8 cellular contexts compared by ENCODE assay signal in the genomic region with DNA sequence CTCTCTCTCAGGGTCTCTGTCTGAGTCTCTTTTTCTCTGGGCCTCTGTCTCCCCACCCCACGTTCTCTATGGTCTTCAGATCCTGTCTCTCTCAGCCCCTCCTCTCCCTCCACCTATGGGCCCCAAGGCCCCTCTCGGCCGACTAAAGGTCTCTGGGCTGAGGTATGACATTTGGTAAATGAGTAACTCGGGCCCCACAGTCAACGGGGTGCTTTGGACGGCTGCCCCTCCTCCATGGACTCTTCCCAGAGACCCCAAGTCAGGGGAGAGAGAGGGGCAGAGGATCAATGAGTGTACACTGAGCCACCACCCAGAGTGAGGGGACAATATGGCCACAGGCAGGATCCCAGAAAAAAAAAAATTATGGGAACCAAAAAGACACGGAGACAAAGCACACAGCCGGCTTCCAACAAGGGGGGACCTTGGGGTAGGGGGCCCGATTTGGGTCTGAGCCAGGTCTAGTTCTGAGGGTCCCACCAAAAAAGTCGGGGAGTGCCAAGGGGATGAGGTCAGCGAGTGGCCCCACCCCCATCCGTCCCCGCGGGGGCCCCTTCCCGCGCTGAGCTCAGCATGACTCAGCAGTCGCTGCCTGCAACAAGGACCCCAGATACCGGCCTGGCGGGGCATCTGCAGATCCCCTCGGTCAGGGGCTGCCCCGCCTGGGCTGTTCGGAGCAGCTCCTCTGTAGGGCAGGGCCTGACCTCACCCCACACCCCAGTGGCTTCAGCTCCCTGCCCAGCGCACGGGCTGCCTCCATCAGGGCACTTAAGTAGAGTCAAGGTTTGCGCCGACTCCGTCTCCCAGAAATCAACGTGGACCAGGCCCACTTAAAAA. TPM values are rescaled to one million over a fixed set of nuclear protein-coding genes. Genes with fewer than 3 reads are reported as not detected.
DNase-seq lines count a peak whose midpoint lies in the region; ATAC-seq and TF ChIP-seq lines count a peak whose summit lies in the region.

No MANE protein-coding gene starts in this region.

- H3K4me1 Mint-ChIP-seq in chondrocyte (ENCODE audit: low read depth), result peaks cover 63% of the 10 kb centered on the region

- POLR2A ChIA-PET in GM10248 (lab: Yijun Ruan, JAX), result interaction anchor here (0.7 to 1.5 kb wide), 9 partner anchors 9 to 90 kb away, joined by 3 to 20 read pairs (median 3); a partner anchor contains a TSS
- POLR2A ChIA-PET in IMR-90 (lab: Charles Lee; ENCODE audit: unreplicated experiment), result interaction anchor here (0.6 to 1.3 kb wide), 6 partner anchors 9 to 119 kb away, joined by 3 to 8 read pairs (median 4); a partner anchor contains a TSS

- H3K56ac ChIP-seq in IMR-90 (ENCODE audit: extremely low read depth, insufficient read depth, low read length), result peak overlapping the region; percentile 88

- TF ChIP-seq POLR2A in IMR-90 (IDR thresholded peaks at IDR 0.05; ENCODE audit: low read depth, low read length), result no peak

- peak overlapping the region; percentile 70 for H3K9ac ChIP-seq in IMR-90 (ENCODE audit: low read depth, low read length)

- H3K23ac ChIP-seq in IMR-90 (ENCODE audit: low read depth, low read length), result peak overlapping the region; percentile 99

- H3K4ac ChIP-seq in IMR-90 (ENCODE audit: low read depth, low read length), result peak overlapping the region; percentile 99

- H3K4me3 ChIP-seq in IMR-90 (ENCODE audit: insufficient read depth, low read depth, low read length), result 0 out of 2 replicates have a peak overlapping the region, but pooled peaks have one; percentile 2

- no peak for TF ChIP-seq RAD21 in IMR-90 (IDR thresholded peaks at IDR 0.05; ENCODE audit: low read length)

- peak overlapping the region; percentile 99 for H2BK20ac ChIP-seq in IMR-90 (ENCODE audit: low read depth, low read length)

- H3K36me3 ChIP-seq in IMR-90 (ENCODE audit: control insufficient read depth, insufficient read depth, low read length), result peaks cover 21% of the 10 kb centered on the region

- peak overlapping the region; percentile 91 for H2AK9ac ChIP-seq in IMR-90 (replicated peaks; ENCODE audit: low read depth, low read length, poor library complexity)

- peak overlapping the region; percentile 94 for H2AK5ac ChIP-seq in IMR-90 (ENCODE audit: low read depth, low read length)

- peak overlapping the region; percentile 49 for H3K4me2 ChIP-seq in IMR-90 (ENCODE audit: low read depth, low read length)

- whole genome bisulfite sequencing in IMR-90 (ENCODE audit: extremely low coverage in 2 of 2, insufficient read length in 1 of 2), 2 experiments, result 9% methylated on average over 6 of the region's 28 CpGs; no CpG with 5 or more reads in 1 of the 2 experiments

- peaks cover 0 to 67% of the 10 kb centered on the region in 2 experiments; a peak in 3 of 4 replicates for H3K79me1 ChIP-seq in IMR-90 (ENCODE audit: low read depth in 1 of 2, low read length in 2 of 2)

- peaks cover 18% of the 10 kb centered on the region for H3K36me3 Mint-ChIP-seq in chondrocyte (ENCODE audit: low read depth)

- in situ Hi-C loops in IMR-90 (cut with MboI; ENCODE audit: low sequenced_read_pairs), result loop anchor here (5.0 to 10.0 kb wide), 2 partner anchors 71 to 319 kb away; a partner anchor contains a TSS

- peak overlapping the region; percentile 97 for H4K5ac ChIP-seq in IMR-90 (ENCODE audit: low read depth, low read length)

- peak overlapping the region; percentile 98 for H3K14ac ChIP-seq in IMR-90 (replicated peaks; ENCODE audit: low read depth, low read length)

- peak overlapping the region; percentile 89; the same call in 2 of the 3 replicates for H2BK15ac ChIP-seq in IMR-90 (ENCODE audit: low read depth, low read length)

- no peak for TF ChIP-seq CTCF in GM10248 (IDR thresholded peaks at IDR 0.05; ENCODE audit: control extremely low read depth, extremely low read depth, low read depth, missing control alignments)
- no peak for TF ChIP-seq CTCF in IMR-90 (conservative IDR thresholded peaks at IDR 0.05; ENCODE audit: low read depth, low read length)
- no peak for TF ChIP-seq CTCF in chondrocyte (IDR thresholded peaks at IDR 0.05)

- ATAC-seq in IMR-90 (ENCODE audit: low read depth), result peak; percentile 18
- ATAC-seq in activated CD4-positive, CD25-positive, alpha-beta regulatory T cell treated with anti-CD3 and anti-CD28 coated beads, Interleukin-2, amount 50 U/mL, for 24 hours, result peak; percentile 25 to 27
- ATAC-seq in HG03139 (IDR thresholded peaks at IDR 0.05; ENCODE audit: unreplicated experiment), result no peak
- ATAC-seq in GM18519 (IDR thresholded peaks at IDR 0.05; ENCODE audit: low FRiP score, unreplicated experiment), result no peak

- no peaks in the 10 kb centered on the region for H3K27me3 ChIP-seq in IMR-90 (ENCODE audit: control insufficient read depth, insufficient read depth, low read length)
- no peaks in the 10 kb centered on the region for H3K27me3 ChIP-seq in layer of hippocampus (ENCODE audit: control insufficient read depth, insufficient read depth, low read length)

- H4K91ac ChIP-seq in IMR-90 (ENCODE audit: insufficient read depth, low read depth, low read length), result peak overlapping the region; percentile 98

- H3K9me3 Mint-ChIP-seq in chondrocyte (ENCODE audit: low read depth), result no peaks in the 10 kb centered on the region

- intact Hi-C loops in IMR-90 (cut with micrococcal nuclease), result loop anchor here (2.0 to 10.0 kb wide), 2 partner anchors 89 to 319 kb away; a partner anchor contains a TSS

- peaks cover 34% of the 10 kb centered on the region for H4K20me1 ChIP-seq in IMR-90 (ENCODE audit: insufficient read depth, low read length)

- peak overlapping the region; percentile 93 for H3K4me3 Mint-ChIP-seq in chondrocyte (ENCODE audit: unreplicated experiment)

- DNase-seq in GM10248 (ENCODE audit: extremely low spot score), result peak; percentile 84
- peak; percentile 71 for DNase-seq in IMR-90
- DNase-seq in chondrocyte (ENCODE audit: low spot score), result peak; percentile 93
- peak in 3 of 4 experiments; percentile 32 to 62 (median 58) for DNase-seq in stimulated activated CD4-positive, alpha-beta T cell treated with anti-CD3 and anti-CD28 coated beads, Interleukin-1b, Interleukin-23, amount 100 ng/mL, for 24 hours (ENCODE audit: low read depth in 4 of 4, low spot score in 1 of 4)

- dilution Hi-C loops in IMR-90 (cut with HindIII; ENCODE audit: low sequenced_read_pairs, unreplicated experiment), result no loop called here

- CTCF ChIA-PET in GM10248 (lab: Yijun Ruan, JAX) (interaction anchor here (1.0 to 2.2 kb wide), 5 partner anchors 10 to 168 kb away, joined by 3 to 7 read pairs (median 5); a partner anchor contains a TSS), IMR-90 (lab: Yijun Ruan, JAX) (interaction anchor here (1.3 kb wide), 1 partner anchor 30 kb away, joined by 3 read pairs; a partner anchor contains a TSS)

- H3K18ac ChIP-seq in IMR-90 (ENCODE audit: low read depth, low read length), result peak overlapping the region; percentile 96

- H2AFZ ChIP-seq in IMR-90 (replicated peaks; ENCODE audit: low read length, poor library complexity), result peak overlapping the region; percentile 82

- peak overlapping the region; percentile 63 to 92 for H4K8ac ChIP-seq in IMR-90 (ENCODE audit: low read depth in 2 of 2, low read length in 2 of 2)

- H3K4me1 ChIP-seq in IMR-90 (ENCODE audit: control insufficient read depth, insufficient read depth, low read length), result peaks cover 20% of the 10 kb centered on the region

- H2BK120ac ChIP-seq in IMR-90 (ENCODE audit: low read depth, low read length), result peak overlapping the region; percentile 99

- no peaks in the 10 kb centered on the region for H3K9me3 ChIP-seq in IMR-90 (ENCODE audit: control insufficient read depth, insufficient read depth, low read length)

- BruUV-seq in IMR-90 (replicated peaks; lab: Mats Ljungman, UMichigan), result no TSS peak

- no peaks in the 10 kb centered on the region for H3K27me3 Mint-ChIP-seq in chondrocyte (ENCODE audit: low read depth)

- peak overlapping the region; percentile 99 for H2BK5ac ChIP-seq in IMR-90 (ENCODE audit: low read depth, low read length, poor library complexity, severe bottlenecking)

- peak overlapping the region; percentile 96 for H3K27ac Mint-ChIP-seq in chondrocyte (ENCODE audit: unreplicated experiment)

- peaks cover 11% of the 10 kb centered on the region for H3K9me1 ChIP-seq in IMR-90 (ENCODE audit: insufficient read depth, low read length)

- H3K27ac ChIP-seq in IMR-90 (ENCODE audit: insufficient read depth, low read length), result peak overlapping the region; percentile 96
- peak overlapping the region; percentile 94 for H3K27ac ChIP-seq in layer of hippocampus (ENCODE audit: low read depth, low read length)

TF ChIP-seq in IMR-90, 13 proteins besides CTCF, POLR2A, EP300 and RAD21 (continues in another document):
- TF ChIP-seq FOS (IDR thresholded peaks at IDR 0.05; ENCODE audit: low read depth, low read length), result peak; percentile 78

RNA-seq across cellular contexts. Expression of a gene that starts 1.5 kb away (rescaled TPM):
- total RNA-seq in IMR-90 (2012; rRNA removed) (913 and 1,057 TPM in 2 replicates), chondrocyte (1,722 to 4,533 TPM (median 1,892 TPM) in 3 replicates)
- 2,766 and 2,944 TPM in 2 replicates for polyA plus RNA-seq in IMR-90 (2012; rRNA removed)
- polyA plus RNA-seq in IMR-90 (2012; cell fraction: cytosol; rRNA removed), result 1,686 and 2,711 TPM in 2 replicates
- 443 and 473 TPM in 2 replicates for polyA plus RNA-seq in IMR-90 (2012; cell fraction: nucleus; rRNA removed; ENCODE audit: low replicate concordance)

RNA-seq across cellular contexts. Expression of a gene that starts 8.9 kb away (rescaled TPM):
- total RNA-seq in IMR-90 (2012; rRNA removed) (23.3 and 26.1 TPM in 2 replicates), chondrocyte (161 to 167 TPM (median 165 TPM) in 3 replicates)
- 169 and 181 TPM in 2 replicates for polyA plus RNA-seq in IMR-90 (2012; rRNA removed)
- polyA plus RNA-seq in IMR-90 (2012; cell fraction: cytosol; rRNA removed), result 205 and 279 TPM in 2 replicates
- polyA plus RNA-seq in IMR-90 (2012; cell fraction: nucleus; rRNA removed; ENCODE audit: low replicate concordance), result 285 and 331 TPM in 2 replicates

RNA-seq across cellular contexts. Expression of a gene that starts 29.5 kb away (rescaled TPM):
- total RNA-seq in IMR-90 (2012; rRNA removed) (36.1 and 38.7 TPM in 2 replicates), chondrocyte (43.4 to 51.1 TPM (median 49.1 TPM) in 3 replicates)
- polyA plus RNA-seq in IMR-90 (2012; rRNA removed), result 72.2 and 74.8 TPM in 2 replicates
- 45.5 and 80.8 TPM in 2 replicates for polyA plus RNA-seq in IMR-90 (2012; cell fraction: cytosol; rRNA removed)
- 129 and 196 TPM in 2 replicates for polyA plus RNA-seq in IMR-90 (2012; cell fraction: nucleus; rRNA removed; ENCODE audit: low replicate concordance)

RNA-seq across cellular contexts. Expression of a gene that starts 30.1 kb away (rescaled TPM):
- total RNA-seq in IMR-90 (2012; rRNA removed) (0.28 and 0.36 TPM in 2 replicates), chondrocyte (not detected in 3 replicates)
- 0.33 and 0.53 TPM in 2 replicates for polyA plus RNA-seq in IMR-90 (2012; rRNA removed)
- 0.17 and 1.3 TPM in 2 replicates for polyA plus RNA-seq in IMR-90 (2012; cell fraction: cytosol; rRNA removed)
- 0.65 and 0.70 TPM in 2 replicates for polyA plus RNA-seq in IMR-90 (2012; cell fraction: nucleus; rRNA removed; ENCODE audit: low replicate concordance)

RNA-seq across cellular contexts. Expression of a gene that starts 30.1 kb away (rescaled TPM):
- total RNA-seq in IMR-90 (2012; rRNA removed) (354 and 391 TPM in 2 replicates), chondrocyte (45.3 to 72.5 TPM (median 47.7 TPM) in 3 replicates)
- 196 and 225 TPM in 2 replicates for polyA plus RNA-seq in IMR-90 (2012; rRNA removed)
- polyA plus RNA-seq in IMR-90 (2012; cell fraction: cytosol; rRNA removed), result 139 and 243 TPM in 2 replicates
- 158 and 323 TPM in 2 replicates for polyA plus RNA-seq in IMR-90 (2012; cell fraction: nucleus; rRNA removed; ENCODE audit: low replicate concordance)

Comparison
In these comparisons a context has a peak if more than half of its experiments do, and no peak if none do; other contexts are left out.
1. ATAC-seq: peak in IMR-90 (single experiment) and activated CD4-positive, CD25-positive, alpha-beta regulatory T cell treated with anti-CD3 and anti-CD28 coated beads, Interleukin-2, amount 50 U/mL, for 24 hours (2 of 2); none in HG03139 (single experiment) and GM18519 (single experiment).
2. Peak in every context shown above with its lines, with median percentiles within 50 percentile points of each other: DNase-seq.